8 cellular contexts compared by ENCODE assay signal in genomic region chr1:21262282-21263051, GRCh38. TPM values are rescaled to one million over a fixed set of nuclear protein-coding genes. Genes with fewer than 3 reads are reported as not detected.
DNase-seq lines count a peak whose midpoint lies in the region; ATAC-seq and TF ChIP-seq lines count a peak whose summit lies in the region.

No MANE protein-coding gene starts in this region.

- DNase-seq in stimulated activated naive CD8-positive, alpha-beta T cell treated with anti-CD3 and anti-CD28 coated beads, Interleukin-15, Interleukin-2, amounts not matched to agents 100 U/mL and 50 U/mL, for 24 hours, result no peak
- DNase-seq in amniotic epithelial cell (ENCODE audit: low read depth) (peak; percentile 97), hepatocyte (ENCODE audit: low spot score) (peak; percentile 85), sigmoid colon (peak; percentile 97), NCI-H1436 (lab: John Stamatoyannopoulos, UW) (no peak), cerebellum (ENCODE audit: low spot score) (no peak)

- no peaks in the 10 kb centered on the region for H3K9me2 ChIP-seq in hepatocyte (replicated peaks; ENCODE audit: insufficient read depth)

- no peak for TF ChIP-seq POLR2A in sigmoid colon (IDR thresholded peaks at IDR 0.05)

- no peaks in the 10 kb centered on the region for H3K36me3 ChIP-seq in hepatocyte (replicated peaks; ENCODE audit: insufficient read depth, low read depth)
- peaks cover 8 to 57% (median 32%) of the 10 kb centered on the region in 4 donors for H3K36me3 ChIP-seq in sigmoid colon

- peak in 2 of 4 donors; percentile 76 to 88 for TF ChIP-seq EP300 in sigmoid colon (IDR thresholded peaks at IDR 0.05)

- peak overlapping the region; percentile 96 for H3K27ac ChIP-seq in hepatocyte
- H3K27ac ChIP-seq in sigmoid colon, result peak overlapping the region; percentile 85 to 91 (median 86)

- H3K4me3 Mint-ChIP-seq in stimulated activated naive CD8-positive, alpha-beta T cell treated with anti-CD3 and anti-CD28 coated beads, Interleukin-15, Interleukin-2, amounts not matched to agents 100 ng/mL and 50 ng/mL, for 24 hours, result peak overlapping the region; percentile 55

- no peaks in the 10 kb centered on the region for H3K27me3 ChIP-seq in hepatocyte
- H3K27me3 ChIP-seq in sigmoid colon, result no peaks in the 10 kb centered on the region

- WGBS in hepatocyte (ENCODE audit: low lambda C conversion rate, missing lambda C conversion rate), result 37% methylated on average over 23 of the region's 23 CpGs
- 66 to 69% methylated on average over 23 of the region's 23 CpGs for WGBS in sigmoid colon, 2 donors

- no peak overlapping the region for H2AFZ ChIP-seq in hepatocyte

- H3K9me3 Mint-ChIP-seq in stimulated activated naive CD8-positive, alpha-beta T cell treated with anti-CD3 and anti-CD28 coated beads, Interleukin-15, Interleukin-2, amounts not matched to agents 100 ng/mL and 50 ng/mL, for 24 hours, result no peaks in the 10 kb centered on the region

- H3K4me1 Mint-ChIP-seq in stimulated activated naive CD8-positive, alpha-beta T cell treated with anti-CD3 and anti-CD28 coated beads, Interleukin-15, Interleukin-2, amounts not matched to agents 100 ng/mL and 50 ng/mL, for 24 hours (ENCODE audit: low read depth), result peaks cover 61% of the 10 kb centered on the region

- H4K20me1 ChIP-seq in hepatocyte (ENCODE audit: insufficient read depth, poor library complexity, severe bottlenecking), result no peaks in the 10 kb centered on the region

- H3K36me3 Mint-ChIP-seq in stimulated activated naive CD8-positive, alpha-beta T cell treated with anti-CD3 and anti-CD28 coated beads, Interleukin-15, Interleukin-2, amounts not matched to agents 100 ng/mL and 50 ng/mL, for 24 hours (ENCODE audit: low read depth), result peaks cover 69% of the 10 kb centered on the region

- H3K4me1 ChIP-seq in hepatocyte (ENCODE audit: insufficient read depth), result peaks cover 64% of the 10 kb centered on the region
- H3K4me1 ChIP-seq in sigmoid colon, result peaks cover 0 to 41% (median 36%) of the 10 kb centered on the region in 4 donors

- H3K27ac Mint-ChIP-seq in stimulated activated naive CD8-positive, alpha-beta T cell treated with anti-CD3 and anti-CD28 coated beads, Interleukin-15, Interleukin-2, amounts not matched to agents 100 ng/mL and 50 ng/mL, for 24 hours, result peak overlapping the region; percentile 93

- H3K4me3 ChIP-seq in hepatocyte, result no peak overlapping the region
- H3K4me3 ChIP-seq in sigmoid colon, result peak overlapping the region in 1 of 4 donors; percentile 9

- H3K9me3 ChIP-seq in hepatocyte (ENCODE audit: low read depth) (no peaks in the 10 kb centered on the region), sigmoid colon (no peaks in the 10 kb centered on the region)

- H3K4me2 ChIP-seq in hepatocyte, result peak overlapping the region; percentile 58

- intact Hi-C loops in sigmoid colon (cut with DNase I), result loop anchor here (2.0 to 5.0 kb wide), 2 partner anchors 45 to 82 kb away; no protein-coding TSS in a partner anchor

- no peaks in the 10 kb centered on the region for H3K27me3 Mint-ChIP-seq in stimulated activated naive CD8-positive, alpha-beta T cell treated with anti-CD3 and anti-CD28 coated beads, Interleukin-15, Interleukin-2, amounts not matched to agents 100 ng/mL and 50 ng/mL, for 24 hours

- no peak for ATAC-seq in stimulated activated naive CD8-positive, alpha-beta T cell treated with anti-CD3 and anti-CD28 coated beads, Interleukin-15, Interleukin-2, amounts not matched to agents 100 U/mL and 50 U/mL, for 24 hours
- no peak for ATAC-seq in HG02610 (IDR thresholded peaks at IDR 0.05; ENCODE audit: unreplicated experiment)

- TF ChIP-seq CTCF in hepatocyte (IDR thresholded peaks at IDR 0.05; ENCODE audit: poor library complexity) (no peak), sigmoid colon (IDR thresholded peaks at IDR 0.05) (no peak)

- H3K79me2 ChIP-seq in hepatocyte, result peaks cover 5% of the 10 kb centered on the region

RNA-seq across cellular contexts. Expression of gene ECE1, which starts 27.8 kb away (rescaled TPM):
- total RNA-seq in hepatocyte (35.1 and 60.8 TPM in 2 replicates), sigmoid colon (100 to 1,000 TPM in 1 of 4 donors, 10 to 100 TPM in 3; 62.9 to 112 (median 80.8) TPM), cerebellum (12.6 TPM)
- polyA plus RNA-seq in hepatocyte (84.4 and 90.6 TPM in 2 replicates), sigmoid colon (10 to 100 TPM; 10.2 to 73.8 (median 13.6) TPM)

Comparison
In these comparisons a context has a peak if more than half of its experiments do, and no peak if none do; other contexts are left out.
1. DNase-seq: peak in amniotic epithelial cell (single experiment), hepatocyte (single experiment) and sigmoid colon (single experiment); none in stimulated activated naive CD8-positive, alpha-beta T cell treated with anti-CD3 and anti-CD28 coated beads, Interleukin-15, Interleukin-2, amounts not matched to agents 100 U/mL and 50 U/mL, for 24 hours (single experiment), NCI-H1436 (single experiment) and cerebellum (single experiment).